In the genomic region with DNA sequence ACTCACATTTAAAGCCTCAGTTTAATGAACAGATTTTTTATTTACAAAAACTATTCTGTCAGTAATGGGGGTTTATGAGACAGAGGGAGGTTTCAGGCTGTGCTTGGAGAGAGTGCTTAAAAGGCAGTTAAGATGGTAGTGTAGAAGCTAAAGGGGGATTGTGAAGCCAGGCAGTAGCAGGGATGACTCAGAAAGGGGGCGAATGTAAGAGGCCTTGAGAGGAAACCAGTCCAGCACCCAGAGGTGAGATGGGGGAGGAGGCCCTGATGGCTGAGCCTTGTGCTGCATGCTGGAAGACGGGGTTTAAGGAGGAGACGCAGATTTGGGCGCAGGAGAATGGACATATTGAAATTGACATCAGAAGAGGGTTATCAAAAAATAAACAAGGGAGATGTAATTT, we compare ENCODE assay signal across 16 cellular contexts. TPM values are rescaled to one million over a fixed set of nuclear protein-coding genes. Genes with fewer than 3 reads are reported as not detected.
DNase-seq lines count a peak whose midpoint lies in the region; ATAC-seq, FAIRE-seq and TF ChIP-seq lines count a peak whose summit lies in the region.
"Had no signal": no experiment of that assay in that cellular context is flagged by ENCODE, and none has a peak within 500 bp of the region (broad histone marks: within the 10 kb centered on the region; RNA-seq: fewer than 3 reads in every experiment).

No MANE protein-coding gene starts in this region.

- in situ Hi-C loops in GM12878 (cut with MboI) (loop anchor here (10.0 kb wide), 1 partner anchor 65 kb away; a partner anchor contains a TSS), transverse colon (cut with MboI; ENCODE audit: low pct_ligation_motif_present in 1 of 4, low pct_unique_long_range_greater_than_20kb in 1 of 4, low sequenced_read_pairs in 3 of 4) (loop anchor here in 2 of 4 donors (5.0 to 10.0 kb wide), 2 partner anchors 55 to 62 kb away; no protein-coding TSS in a partner anchor)

- 92% methylated on average over 4 of the region's 4 CpGs for WGBS in HUES64
- 76% methylated on average over 4 of the region's 4 CpGs for WGBS in GM12878 (ENCODE audit: insufficient coverage, insufficient replicate concordance, low lambda C conversion rate, missing lambda C conversion rate)
- WGBS in transverse colon (ENCODE audit: low coverage in 1 of 2), 2 donors: 82 to 87% methylated on average over 4 of the region's 4 CpGs

- H3K27ac ChIP-seq in HUES64 (ENCODE audit: low read depth, low read length) (peak overlapping the region; percentile 81; the same call in 1 of the 2 replicates), GM12878 (ENCODE audit: control insufficient read depth, insufficient read depth) (no peak overlapping the region), transverse colon (no peak overlapping the region)
- H3K27ac ChIP-seq: PC-9, sigmoid colon had no signal

- no peak overlapping the region for H2AFZ ChIP-seq in GM12878 (ENCODE audit: control insufficient read depth, low read depth, low read length)
- H2AFZ ChIP-seq: PC-9 had no signal

- SMC1A ChIA-PET in GM12878 (lab: Charles Lee; ENCODE audit: uncharacterized antibody, unreplicated experiment): interaction anchor here (0.7 to 3.0 kb wide), 3 partner anchors 11 to 63 kb away, joined by 4 to 43 read pairs (median 4); no protein-coding TSS in a partner anchor

- no peak overlapping the region for H3K4me2 ChIP-seq in GM12878 (ENCODE audit: control insufficient read depth, insufficient read depth)
- H3K4me2 ChIP-seq: PC-9 had no signal

- DNase-seq in ELR (ENCODE audit: low read depth): peak; percentile 43
- DNase-seq in GM12878 (ENCODE audit: low read depth, low spot score): no peak
- no peak for DNase-seq in natural killer cell
- DNase-seq in left colon: no peak
- DNase-seq in stimulated activated CD4-positive, alpha-beta T cell treated with anti-CD3 and anti-CD28 coated beads, Interleukin-4, amount 100 ng/mL, for 1 hour: no peak
- DNase-seq in transverse colon: no peak
- DNase-seq: amniotic stem cell; CD8-positive, alpha-beta T cell; Karpas-422; NCI-H2171; PC-9; sigmoid colon; SW 1271 had no signal

- ATAC-seq in GM12878 (peak; percentile 27; the same call in 2 of the 3 replicates), natural killer cell (peak in 2 of 3 donors; percentile 61 to 69), left colon (no peak), HG02870 (IDR thresholded peaks at IDR 0.05; ENCODE audit: unreplicated experiment) (no peak)
- ATAC-seq: CD8-positive, alpha-beta T cell had no signal

- peak overlapping the region in 1 of 2 donors; percentile 6 for H3K27ac Mint-ChIP-seq in natural killer cell

- H3K9ac ChIP-seq in HUES64 (ENCODE audit: low read depth, low read length) (peak overlapping the region; percentile 49; the same call in 1 of the 2 replicates), GM12878 (ENCODE audit: control insufficient read depth, insufficient read depth, low read length) (no peak overlapping the region)

- RAD21 ChIA-PET in GM12878 (lab: Charles Lee; ENCODE audit: unreplicated experiment): interaction anchor here (0.7 to 1.3 kb wide), 6 partner anchors 9 to 118 kb away, joined by 3 to 11 read pairs (median 4); no protein-coding TSS in a partner anchor

- no peak overlapping the region for H3K4me3 Mint-ChIP-seq in natural killer cell
- H3K4me3 Mint-ChIP-seq: CD8-positive, alpha-beta T cell; immature natural killer cell had no signal

- H3K4me1 Mint-ChIP-seq in natural killer cell: peaks cover 17 to 27% of the 10 kb centered on the region in 2 donors

- no peak for FAIRE-seq in GM12878 (lab: Jason Lieb, UNC)

- intact Hi-C loops in GM12878 (cut with micrococcal nuclease; ENCODE audit: unreplicated experiment): no loop called here
- intact Hi-C loops in natural killer cell (cut with micrococcal nuclease): no loop called here
- intact Hi-C loops in left colon (cut with DNase I, micrococcal nuclease): no loop called here
- intact Hi-C loops in transverse colon (cut with DNase I; ENCODE audit: low total_unique reads): no loop called here

- H3K27me3 ChIP-seq in HUES64 (ENCODE audit: insufficient read depth, low read length) (no peaks in the 10 kb centered on the region), GM12878 (replicated peaks in 1 of 2; ENCODE audit: control insufficient read depth in 2 of 2, insufficient read depth in 2 of 2, low read length in 1 of 2) (no peaks in the 10 kb centered on the region; a peak in 1 of 4 replicates), transverse colon (no peaks in the 10 kb centered on the region)
- H3K27me3 ChIP-seq: sigmoid colon had no signal

- no peak for TF ChIP-seq POLR2A in GM12878 (IDR thresholded peaks at IDR 0.05; ENCODE audit: low read depth, low read length)
- no peak for TF ChIP-seq POLR2A in transverse colon (IDR thresholded peaks at IDR 0.05)

- H3K27me3 Mint-ChIP-seq in natural killer cell (ENCODE audit: low read depth in 2 of 2): no peaks in the 10 kb centered on the region

- H3K4me3 ChIP-seq in HUES64 (ENCODE audit: low read length) (no peak overlapping the region), GM12878 (no peak overlapping the region), transverse colon (no peak overlapping the region)
- H3K4me3 ChIP-seq: PC-9, sigmoid colon had no signal

- no TSS peak for BruUV-seq in GM12878 (replicated peaks; lab: Mats Ljungman, UMichigan)

- no peak for TF ChIP-seq CTCF in GM12878 (IDR thresholded peaks at IDR 0.05 in 2 of 3, conservative IDR thresholded peaks at IDR 0.05 in 1 of 3; ENCODE audit: control insufficient read depth in 2 of 3, extremely low read depth in 1 of 3, insufficient read depth in 1 of 3, low read depth in 3 of 3, low read length in 3 of 3)
- TF ChIP-seq CTCF in natural killer cell (IDR thresholded peaks at IDR 0.05): no peak
- TF ChIP-seq CTCF in transverse colon (IDR thresholded peaks at IDR 0.05): no peak

- CTCF ChIA-PET in GM12878 (lab: Yijun Ruan, JAX): interaction anchor here (0.7 to 5.0 kb wide), 5 partner anchors 12 to 723 kb away, joined by 3 to 143 read pairs (median 4); no protein-coding TSS in a partner anchor

- H3K4me1 ChIP-seq in HUES64 (ENCODE audit: insufficient read depth, low read length): peaks cover 34% of the 10 kb centered on the region
- peaks cover 13% of the 10 kb centered on the region for H3K4me1 ChIP-seq in GM12878 (ENCODE audit: control insufficient read depth, insufficient read depth, low read length)
- H3K4me1 ChIP-seq in transverse colon: peaks cover 0 to 6% (median 1%) of the 10 kb centered on the region in 4 donors
- H3K4me1 ChIP-seq: sigmoid colon had no signal

- TF ChIP-seq RAD21 in GM12878 (IDR thresholded peaks at IDR 0.05; ENCODE audit: insufficient read depth, low read depth, low read length): no peak

- no peaks in the 10 kb centered on the region for H3K9me3 ChIP-seq in HUES64 (ENCODE audit: insufficient read depth, low read depth, low read length)
- no peaks in the 10 kb centered on the region; the same call in 2 of the 3 replicates for H3K9me3 ChIP-seq in GM12878 (replicated peaks; ENCODE audit: control insufficient read depth, insufficient read depth, low read length)
- H3K9me3 ChIP-seq in transverse colon: no peaks in the 10 kb centered on the region
- H3K9me3 ChIP-seq: sigmoid colon had no signal

- TF ChIP-seq EP300 in GM12878 (IDR thresholded peaks at IDR 0.05; ENCODE audit: borderline replicate concordance in 1 of 2, control insufficient read depth in 1 of 2, low read depth in 2 of 2, low read length in 2 of 2): no peak
- TF ChIP-seq EP300 in transverse colon (IDR thresholded peaks at IDR 0.05; ENCODE audit: low read depth): no peak

- no peaks in the 10 kb centered on the region for H3K36me3 Mint-ChIP-seq in natural killer cell
- H3K36me3 Mint-ChIP-seq: CD8-positive, alpha-beta T cell; immature natural killer cell had no signal

- H4K20me1 ChIP-seq in GM12878 (ENCODE audit: control insufficient read depth, insufficient read depth): no peaks in the 10 kb centered on the region

- H3K36me3 ChIP-seq in HUES64 (ENCODE audit: insufficient read depth, low read length) (no peaks in the 10 kb centered on the region), GM12878 (ENCODE audit: control insufficient read depth in 2 of 2, insufficient read depth in 2 of 2, low read length in 1 of 2) (no peaks in the 10 kb centered on the region), transverse colon (no peaks in the 10 kb centered on the region)
- H3K36me3 ChIP-seq: sigmoid colon had no signal

- H3K9me3 Mint-ChIP-seq in natural killer cell: no peaks in the 10 kb centered on the region
- H3K9me3 Mint-ChIP-seq: CD8-positive, alpha-beta T cell; immature natural killer cell had no signal

- POLR2A ChIA-PET in GM12878 (lab: Charles Lee): interaction anchor here (0.8 kb wide), 1 partner anchor 9 kb away, joined by 3 read pairs; no protein-coding TSS in a partner anchor

- no peaks in the 10 kb centered on the region for H3K79me2 ChIP-seq in GM12878 (ENCODE audit: control insufficient read depth, insufficient read depth, low read length)

TF ChIP-seq in GM12878, 131 proteins besides CTCF, POLR2A, EP300 and RAD21 (continues in another document):
- TF ChIP-seq ZNF217 (IDR thresholded peaks at IDR 0.05) (no peak), TBL1XR1 (IDR thresholded peaks at IDR 0.05; ENCODE audit: low read depth, low read length) (no peak), SMARCA5 (IDR thresholded peaks at IDR 0.05) (no peak), POLR2AphosphoS5 (IDR thresholded peaks at IDR 0.05; ENCODE audit: low read length) (no peak)

RNA-seq across cellular contexts. Expression of a gene that starts 6.6 kb away (rescaled TPM):
- polyA plus RNA-seq in HUES64 (2013, experiment 1 of 2): 39.0 TPM
- polyA plus RNA-seq in HUES64 (2013, experiment 2 of 2): 34.7 TPM
- total RNA-seq in GM12878 (2013; cell fraction: nucleolus; rRNA removed): 63.2 and 66.0 TPM in 2 replicates
- 4.7 and 5.6 TPM in 2 replicates for total RNA-seq in GM12878 (2014; rRNA removed)
- 5.4 and 5.5 TPM in 2 replicates for total RNA-seq in GM12878 (2014; rRNA removed; fragmentation: Illumina TruSeq; extraction: Trizol)
- total RNA-seq in GM12878 (2021): 5.8 and 6.1 TPM in 2 replicates
- 7.8 TPM for polyA plus RNA-seq in GM12878 (2011; ENCODE audit: low read depth)
- polyA plus RNA-seq in GM12878 (2011; rRNA removed): 133 and 141 TPM in 2 replicates
- polyA plus RNA-seq in GM12878 (2011; cell fraction: cytosol; rRNA removed): 94.6 and 110 TPM in 2 replicates
- 35.5 and 39.0 TPM in 2 replicates for polyA plus RNA-seq in GM12878 (2011; cell fraction: nucleus; rRNA removed)
- polyA plus RNA-seq in GM12878 (2012): 11.4 and 20.4 TPM in 2 replicates
- polyA plus RNA-seq in GM12878 (2014; fragmentation: Illumina TruSeq; extraction: Trizol): 6.7 and 7.3 TPM in 2 replicates
- 1 to 10 TPM; 2.0 to 3.7 TPM for polyA plus RNA-seq in GM12878 (2014; fragmentation: Nextera tagmentation; extraction: Ambion mirVana)
- polyA plus RNA-seq in GM12878 (2014; rRNA removed): 3.8 and 5.9 TPM in 2 replicates
- polyA plus RNA-seq in GM12878 (2016; fragmentation: Nextera tagmentation; extraction: Ambion mirVana): 1 to 10 TPM; 4.1 to 4.2 TPM
- 135 and 152 TPM in 2 replicates for polyA minus RNA-seq in GM12878 (2011; rRNA and poly(A)+ RNA removed)
- 57.1 and 64.0 TPM in 2 replicates for polyA minus RNA-seq in GM12878 (2011; cell fraction: cytosol; rRNA and poly(A)+ RNA removed)
- polyA minus RNA-seq in GM12878 (2011; cell fraction: nucleus; rRNA and poly(A)+ RNA removed): 21.2 and 30.0 TPM in 2 replicates
- total RNA-seq in natural killer cell: 10 to 100 TPM; 34.9 to 54.3 (median 47.3) TPM
- total RNA-seq in left colon: 1 to 10 TPM; 3.5 to 4.7 TPM
- 1 to 10 TPM; 1.4 to 8.7 (median 6.1) TPM for total RNA-seq in transverse colon

Comparison
In these comparisons a context has a peak if more than half of its experiments do, and no peak if none do; other contexts are left out.
1. ATAC-seq: peak in GM12878 (single experiment) and natural killer cell (2 of 3); none in left colon (single experiment) and HG02870 (single experiment).